In genomic region chr2:155748126-155748525, GRCh38 we compare ENCODE assay signal across 22 cellular contexts.
"Had no signal": no experiment of that assay in that cellular context is flagged by ENCODE, and none has a peak within 500 bp of the region (broad histone marks: within the 10 kb centered on the region; RNA-seq: fewer than 3 reads in every experiment).

No MANE protein-coding gene starts in this region.

- H3K9me3 Mint-ChIP-seq: activated CD4-positive, alpha-beta T cell treated with anti-CD3 and anti-CD28 coated beads, Interleukin-2, amount 10 ng/mL, durations not matched to agents 24 days and 14 days had no signal

- H3K36me3 ChIP-seq: esophagus muscularis mucosa, suprapubic skin had no signal

- H3K27ac ChIP-seq: body of pancreas, esophagus muscularis mucosa, skin epidermis, suprapubic skin had no signal

- DNase-seq: activated CD4-positive, alpha-beta T cell treated with anti-CD3 and anti-CD28 coated beads, Interleukin-2, amount 10 ng/mL, durations not matched to agents 24 days and 14 days; activated CD4-positive, CD25-positive, alpha-beta regulatory T cell; activated CD8-positive, alpha-beta memory T cell treated with anti-CD3 and anti-CD28 coated beads, Interleukin-2, amount 50 U/mL, for 48 hours; activated gamma-delta T cell; activated T-cell treated with anti-CD3 and anti-CD28 coated beads, Interleukin-2, amount 50 U/mL, for 72 hours; amygdala; body of pancreas; caudate nucleus; hypothalamus; kidney glomerular epithelial cell; mesendoderm; nucleus accumbens; stimulated activated CD4-positive, alpha-beta T cell treated with anti-CD3 and anti-CD28 coated beads, Interleukin-15, amount 100 ng/mL, for 24 hours; stimulated activated CD4-positive, alpha-beta T cell treated with anti-CD3 and anti-CD28 coated beads, Interleukin-4, amount 100 ng/mL, for 4 hours; stimulated activated CD8-positive, alpha-beta memory T cell treated with anti-CD3 and anti-CD28 coated beads, Interleukin-4, amount 100 ng/mL, for 48 hours; stimulated activated naive CD8-positive, alpha-beta T cell treated with anti-CD3 and anti-CD28 coated beads, Interleukin-15, Interleukin-2, amounts not matched to agents 100 U/mL and 50 U/mL, for 24 hours; trophoblast cell had no signal

- H3K4me1 Mint-ChIP-seq: activated CD4-positive, alpha-beta T cell treated with anti-CD3 and anti-CD28 coated beads, Interleukin-2, amount 10 ng/mL, durations not matched to agents 24 days and 14 days had no signal

- H3K4me1 ChIP-seq: body of pancreas, esophagus muscularis mucosa, suprapubic skin had no signal

- H3K9me3 ChIP-seq: body of pancreas, suprapubic skin had no signal

- ATAC-seq: activated T-cell treated with anti-CD3 and anti-CD28 coated beads, Interleukin-2, amount 50 U/mL, for 72 hours; body of pancreas; stimulated activated naive CD8-positive, alpha-beta T cell treated with anti-CD3 and anti-CD28 coated beads, Interleukin-15, Interleukin-2, amounts not matched to agents 100 U/mL and 50 U/mL, for 24 hours had no signal

- H3K36me3 Mint-ChIP-seq: activated naive CD8-positive, alpha-beta T cell; natural killer cell treated with Interleukin-12 subunit alpha and Interleukin-12 subunit beta and Interleukin-15 and Interleukin-18, amount 100 ng/mL, for 72 hours had no signal

- H3K27ac Mint-ChIP-seq: activated CD4-positive, alpha-beta T cell treated with anti-CD3 and anti-CD28 coated beads, Interleukin-2, amount 10 ng/mL, durations not matched to agents 24 days and 14 days; activated naive CD8-positive, alpha-beta T cell; activated T-cell treated with anti-CD3 and anti-CD28 coated beads, Interleukin-2, amount 50 U/mL, for 72 hours; natural killer cell treated with Interleukin-12 subunit alpha and Interleukin-12 subunit beta and Interleukin-15 and Interleukin-18, amount 100 ng/mL, for 72 hours had no signal

- H3K4me3 ChIP-seq: body of pancreas, esophagus muscularis mucosa, skin epidermis, suprapubic skin had no signal

- H3K27me3 ChIP-seq: body of pancreas, esophagus muscularis mucosa, suprapubic skin had no signal

- H3K4me3 Mint-ChIP-seq: activated CD4-positive, alpha-beta T cell treated with anti-CD3 and anti-CD28 coated beads, Interleukin-2, amount 10 ng/mL, durations not matched to agents 24 days and 14 days; activated naive CD8-positive, alpha-beta T cell; activated T-cell treated with anti-CD3 and anti-CD28 coated beads, Interleukin-2, amount 50 U/mL, for 72 hours; natural killer cell treated with Interleukin-12 subunit alpha and Interleukin-12 subunit beta and Interleukin-15 and Interleukin-18, amount 100 ng/mL, for 72 hours had no signal
